In genomic region chr11:75850787-75851186, GRCh38 we compare ENCODE assay signal across 9 cellular contexts. TPM values are rescaled to one million over a fixed set of nuclear protein-coding genes. Genes with fewer than 3 reads are reported as not detected.
DNase-seq lines count a peak whose midpoint lies in the region; ATAC-seq and TF ChIP-seq lines count a peak whose summit lies in the region.
"Had no signal": no experiment of that assay in that cellular context is flagged by ENCODE, and none has a peak within 500 bp of the region (broad histone marks: within the 10 kb centered on the region; RNA-seq: fewer than 3 reads in every experiment).

No MANE protein-coding gene starts in this region.

- H3K9me3 ChIP-seq in right cardiac atrium (ENCODE audit: control insufficient read depth, low read length) (no peaks in the 10 kb centered on the region), subcutaneous abdominal adipose tissue (ENCODE audit: control insufficient read depth in 5 of 5, low read length in 5 of 5) (no peaks in the 10 kb centered on the region), mucosa of descending colon (no peaks in the 10 kb centered on the region)

- WGBS in right cardiac atrium, result 18% methylated on average over 3 of the region's 3 CpGs

- peak overlapping the region in 3 of 5 donors; percentile 11 to 69 (median 27) for H3K9ac ChIP-seq in subcutaneous abdominal adipose tissue (ENCODE audit: low read length in 5 of 5)

- no peak for TF ChIP-seq CTCF in mucosa of descending colon (IDR thresholded peaks at IDR 0.05)

- H3K27me3 ChIP-seq in right cardiac atrium (ENCODE audit: control insufficient read depth, insufficient read depth) (no peaks in the 10 kb centered on the region), subcutaneous abdominal adipose tissue (ENCODE audit: control insufficient read depth in 5 of 5, insufficient read depth in 4 of 5, low read length in 5 of 5) (no peaks in the 10 kb centered on the region)

- H3K4me1 ChIP-seq in right cardiac atrium (ENCODE audit: control insufficient read depth, insufficient read depth, low read length), result peaks cover 5% of the 10 kb centered on the region
- peaks cover 3 to 26% (median 23%) of the 10 kb centered on the region in 5 donors for H3K4me1 ChIP-seq in subcutaneous abdominal adipose tissue (ENCODE audit: control insufficient read depth in 5 of 5, insufficient read depth in 5 of 5, low read length in 5 of 5)
- no peaks in the 10 kb centered on the region for H3K4me1 ChIP-seq in mucosa of descending colon (ENCODE audit: low read depth)

- no peaks in the 10 kb centered on the region for H3K27me3 Mint-ChIP-seq in activated T-helper 17 cell treated with anti-CD3 and anti-CD28 coated beads, Interleukin-2, amount 50 U/mL, for 72 hours
- H3K27me3 Mint-ChIP-seq: T-cell had no signal

- intact Hi-C loops in right cardiac atrium (cut with DNase I), result no loop called here
- intact Hi-C loops in mucosa of descending colon (cut with DNase I, micrococcal nuclease), result no loop called here

- peak overlapping the region; percentile 44 for H3K27ac Mint-ChIP-seq in activated T-helper 17 cell treated with anti-CD3 and anti-CD28 coated beads, Interleukin-2, amount 50 U/mL, for 72 hours

- H3K4me3 Mint-ChIP-seq in activated T-helper 17 cell treated with anti-CD3 and anti-CD28 coated beads, Interleukin-2, amount 50 U/mL, for 72 hours, result no peak overlapping the region
- H3K4me3 Mint-ChIP-seq: T-cell had no signal

- H3K4me3 ChIP-seq in right cardiac atrium (ENCODE audit: low read length), result no peak overlapping the region
- no peak overlapping the region for H3K4me3 ChIP-seq in subcutaneous abdominal adipose tissue (ENCODE audit: low read depth in 1 of 5, low read length in 5 of 5)
- no peak overlapping the region for H3K4me3 ChIP-seq in mucosa of descending colon

- no peak for ATAC-seq in activated T-helper 17 cell treated with anti-CD3 and anti-CD28 coated beads, Interleukin-2, amount 50 U/mL, for 72 hours (replicated peaks)
- ATAC-seq in right cardiac atrium, result peak in 1 of 2 donors; percentile 40
- ATAC-seq in HG02678 (IDR thresholded peaks at IDR 0.05; ENCODE audit: unreplicated experiment), result no peak
- no peak for ATAC-seq in mucosa of descending colon
- ATAC-seq: T-cell had no signal

- H3K4me1 Mint-ChIP-seq in activated T-helper 17 cell treated with anti-CD3 and anti-CD28 coated beads, Interleukin-2, amount 50 U/mL, for 72 hours, result peaks cover 9% of the 10 kb centered on the region

- H3K36me3 ChIP-seq in subcutaneous abdominal adipose tissue (ENCODE audit: control insufficient read depth in 5 of 5, insufficient read depth in 5 of 5, low read length in 5 of 5) (peaks cover 2 to 14% (median 8%) of the 10 kb centered on the region in 5 donors), mucosa of descending colon (ENCODE audit: low read depth) (no peaks in the 10 kb centered on the region)

- peaks cover 21% of the 10 kb centered on the region for H3K36me3 Mint-ChIP-seq in activated T-helper 17 cell treated with anti-CD3 and anti-CD28 coated beads, Interleukin-2, amount 50 U/mL, for 72 hours (ENCODE audit: low read depth)

- H3K9me3 Mint-ChIP-seq in activated T-helper 17 cell treated with anti-CD3 and anti-CD28 coated beads, Interleukin-2, amount 50 U/mL, for 72 hours, result no peaks in the 10 kb centered on the region
- H3K9me3 Mint-ChIP-seq: T-cell had no signal

- DNase-seq in Kasumi-1 (lab: John Stamatoyannopoulos, UW) (peak; percentile 32 to 50), right cardiac atrium (no peak), mucosa of descending colon (no peak)
- no peak for DNase-seq in activated CD4-positive, alpha-beta T cell treated with anti-CD3 and anti-CD28 coated beads for 48 hours
- DNase-seq: NCI-H524, T-cell had no signal

- peak overlapping the region; percentile 36 for H3K27ac ChIP-seq in right cardiac atrium (ENCODE audit: low read length)
- H3K27ac ChIP-seq in subcutaneous abdominal adipose tissue (ENCODE audit: low read depth, low read length), result peak overlapping the region; percentile 86

RNA-seq across cellular contexts. Expression of gene UVRAG, which starts 35.8 kb away (rescaled TPM):
- total RNA-seq in activated T-helper 17 cell treated with anti-CD3 and anti-CD28 coated beads, Interleukin-2, amount 50 U/mL, for 72 hours, result 10 to 100 TPM; 14.1 to 20.1 TPM
- total RNA-seq in right cardiac atrium (10 to 100 TPM; 12.6 to 18.5 (median 14.0) TPM), mucosa of descending colon (10 to 100 TPM; 14.9 to 37.1 (median 16.9) TPM)
- polyA plus RNA-seq in right cardiac atrium, result 5.5 TPM

Comparison
In these comparisons a context has a peak if more than half of its experiments do, and no peak if none do; other contexts are left out.
1. DNase-seq: peak in Kasumi-1 (2 of 2); none in right cardiac atrium (0 of 3), activated CD4-positive, alpha-beta T cell treated with anti-CD3 and anti-CD28 coated beads for 48 hours (single experiment) and mucosa of descending colon (0 of 3).